ENCODE assay signal across 35 cellular contexts in the genomic region with DNA sequence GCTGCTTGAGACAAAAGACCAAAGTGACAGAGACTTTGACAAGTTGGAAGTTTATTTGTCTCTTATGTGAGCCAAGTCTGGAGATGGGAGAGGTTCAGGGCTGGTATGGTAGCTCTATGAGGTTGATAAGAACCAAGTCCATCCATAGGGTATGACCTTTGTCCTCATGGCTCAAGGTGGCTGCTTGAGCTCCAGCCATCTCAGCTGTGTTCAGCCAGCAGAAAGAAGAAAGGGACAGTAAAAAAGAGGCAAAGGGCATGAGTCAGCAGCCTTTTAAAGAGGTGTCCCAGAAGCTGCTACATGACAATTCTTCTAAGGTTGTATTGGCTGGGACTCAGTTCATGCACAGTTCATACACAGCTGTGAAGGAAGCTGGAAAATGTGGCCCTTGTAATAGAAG.
"Had no signal": no experiment of that assay in that cellular context is flagged by ENCODE, and none has a peak within 500 bp of the region (broad histone marks: within the 10 kb centered on the region; RNA-seq: fewer than 3 reads in every experiment).

No MANE protein-coding gene starts in this region.

- H3K4me1 Mint-ChIP-seq: activated CD4-positive, alpha-beta T cell treated with anti-CD3 and anti-CD28 coated beads for 36 hours; activated CD4-positive, alpha-beta T cell treated with anti-CD3 and anti-CD28 coated beads, Interleukin-2, amount 10 ng/mL, durations not matched to agents 24 days and 14 days; activated CD8-positive, alpha-beta memory T cell treated with anti-CD3 and anti-CD28 coated beads, Interleukin-2, amount 10 ng/mL, durations not matched to agents 7 days and 5 days; activated naive CD4-positive, alpha-beta T cell treated with anti-CD3 and anti-CD28 coated beads, Interleukin-2, amount 50 U/mL, for 24 hours; activated naive CD8-positive, alpha-beta T cell treated with anti-CD3 and anti-CD28 coated beads for 36 hours; activated naive CD8-positive, alpha-beta T cell treated with anti-CD3 and anti-CD28 coated beads, Interleukin-2, amount 50 U/mL, for 24 hours; T-cell had no signal

- H3K9me3 Mint-ChIP-seq: activated CD4-positive, alpha-beta memory T cell treated with anti-CD3 and anti-CD28 coated beads for 36 hours; activated CD4-positive, alpha-beta T cell treated with anti-CD3 and anti-CD28 coated beads, Interleukin-2, amount 10 ng/mL, durations not matched to agents 24 days and 14 days; activated naive CD4-positive, alpha-beta T cell treated with anti-CD3 and anti-CD28 coated beads for 36 hours; activated naive CD4-positive, alpha-beta T cell treated with anti-CD3 and anti-CD28 coated beads, Interleukin-2, amount 50 U/mL, for 24 hours; activated naive CD8-positive, alpha-beta T cell treated with anti-CD3 and anti-CD28 coated beads for 36 hours; activated naive CD8-positive, alpha-beta T cell treated with anti-CD3 and anti-CD28 coated beads, Interleukin-2, amount 50 U/mL, for 24 hours; activated T-helper 1 cell treated with anti-CD3 and anti-CD28 coated beads, Interleukin-12 subunit alpha, Interleukin-12 subunit beta, Interleukin-2, Interleukin-4 antibody, amounts not matched to agents 30 ng/mL and 10 ng/mL and 1 ng/mL, durations not matched to agents 14 hours and 24 hours and 36 hours; activated T-helper 2 cell treated with anti-CD3 and anti-CD28 coated beads, Interferon-gamma antibody, Interleukin-2, Interleukin-4, amounts not matched to agents 10 μg/mL and 5 μg/mL and 100 μg/mL, durations not matched to agents 14 hours and 24 hours and 36 hours; T-cell; T-helper 1 cell treated with Interleukin-12 subunit alpha and Interleukin-12 subunit beta and Interleukin-4 antibody, amounts not matched to agents 30 μg/mL and 1 μg/mL, for 36 hours; T-helper 2 cell treated with Interferon-gamma antibody and Interleukin-4, amounts not matched to agents 5 μg/mL and 100 μg/mL, for 36 hours had no signal

- H3K36me3 ChIP-seq: adrenal gland, colonic mucosa, esophagus muscularis mucosa, gastrocnemius medialis, heart left ventricle, WERI-Rb-1 had no signal

- H3K36me3 Mint-ChIP-seq: activated CD4-positive, alpha-beta memory T cell treated with anti-CD3 and anti-CD28 coated beads for 36 hours; activated CD8-positive, alpha-beta memory T cell treated with anti-CD3 and anti-CD28 coated beads, Interleukin-2, amount 10 ng/mL, durations not matched to agents 7 days and 5 days; activated naive CD4-positive, alpha-beta T cell treated with anti-CD3 and anti-CD28 coated beads, Interleukin-2, amount 50 U/mL, for 24 hours; activated naive CD8-positive, alpha-beta T cell treated with anti-CD3 and anti-CD28 coated beads for 36 hours; T-cell had no signal

- H3K4me3 Mint-ChIP-seq: activated CD4-positive, alpha-beta memory T cell treated with anti-CD3 and anti-CD28 coated beads for 36 hours; activated CD4-positive, alpha-beta T cell treated with anti-CD3 and anti-CD28 coated beads for 36 hours; activated CD4-positive, alpha-beta T cell treated with anti-CD3 and anti-CD28 coated beads, Interleukin-2, amount 10 ng/mL, durations not matched to agents 24 days and 14 days; activated CD8-positive, alpha-beta memory T cell treated with anti-CD3 and anti-CD28 coated beads, Interleukin-2, amount 10 ng/mL, durations not matched to agents 7 days and 5 days; activated CD8-positive, alpha-beta T cell treated with anti-CD3 and anti-CD28 coated beads, Interleukin-2, amount 10 ng/mL, durations not matched to agents 7 days and 5 days; activated naive CD4-positive, alpha-beta T cell treated with anti-CD3 and anti-CD28 coated beads for 36 hours; activated naive CD4-positive, alpha-beta T cell treated with anti-CD3 and anti-CD28 coated beads, Interleukin-2, amount 50 U/mL, for 24 hours; activated naive CD8-positive, alpha-beta T cell treated with anti-CD3 and anti-CD28 coated beads for 36 hours; activated naive CD8-positive, alpha-beta T cell treated with anti-CD3 and anti-CD28 coated beads, Interleukin-2, amount 50 U/mL, for 24 hours; activated T-helper 1 cell treated with anti-CD3 and anti-CD28 coated beads, Interleukin-12 subunit alpha, Interleukin-12 subunit beta, Interleukin-2, Interleukin-4 antibody, amounts not matched to agents 30 ng/mL and 10 ng/mL and 1 ng/mL, durations not matched to agents 14 hours and 24 hours and 36 hours; T-cell; T-helper 1 cell treated with Interleukin-12 subunit alpha and Interleukin-12 subunit beta and Interleukin-4 antibody, amounts not matched to agents 30 μg/mL and 1 μg/mL, for 36 hours; T-helper 2 cell treated with Interferon-gamma antibody and Interleukin-4, amounts not matched to agents 5 μg/mL and 100 μg/mL, for 36 hours had no signal

- DNase-seq: activated CD4-positive, alpha-beta memory T cell treated with anti-CD3 and anti-CD28 coated beads for 36 hours; activated CD4-positive, alpha-beta T cell treated with anti-CD3 and anti-CD28 coated beads for 36 hours; activated CD4-positive, alpha-beta T cell treated with anti-CD3 and anti-CD28 coated beads, Interleukin-2, amount 10 ng/mL, durations not matched to agents 24 days and 14 days; activated CD4-positive, CD25-positive, alpha-beta regulatory T cell; activated CD4-positive, CD25-positive, alpha-beta regulatory T cell treated with anti-CD3 and anti-CD28 coated beads, Interleukin-2, amount 50 U/mL, for 72 hours; activated CD8-positive, alpha-beta memory T cell treated with anti-CD3 and anti-CD28 coated beads, Interleukin-2, amount 10 ng/mL, durations not matched to agents 7 days and 5 days; activated CD8-positive, alpha-beta memory T cell treated with anti-CD3 and anti-CD28 coated beads, Interleukin-2, amount 50 U/mL, for 4 hours; activated CD8-positive, alpha-beta T cell treated with anti-CD3 and anti-CD28 coated beads, Interleukin-2, amount 10 ng/mL, durations not matched to agents 7 days and 5 days; activated effector memory CD4-positive, alpha-beta T cell treated with anti-CD3 and anti-CD28 coated beads, Interleukin-2, amount 50 U/mL, for 16 hours; activated naive CD4-positive, alpha-beta T cell treated with anti-CD3 and anti-CD28 coated beads for 36 hours; activated naive CD8-positive, alpha-beta T cell treated with anti-CD3 and anti-CD28 coated beads for 36 hours; activated naive CD8-positive, alpha-beta T cell treated with anti-CD3 and anti-CD28 coated beads, Interleukin-2, amount 50 U/mL, for 24 hours; activated T-cell treated with anti-CD3 and anti-CD28 coated beads, Interleukin-2, amount 50 U/mL, for 1 hour; activated T-cell treated with anti-CD3 and anti-CD28 coated beads, Interleukin-2, amount 50 U/mL, for 48 hours; adrenal gland; amygdala; aorta; body of pancreas; central memory CD4-positive, alpha-beta T cell; cerebellar nuclear complex; colonic mucosa; effector CD8-positive, alpha-beta T cell; foreskin keratinocyte; gastrocnemius medialis; glutamatergic neuron; heart left ventricle; T-cell; T1000; WERI-Rb-1 had no signal

- H3K4me3 ChIP-seq: adrenal gland, body of pancreas, colonic mucosa, esophagus muscularis mucosa, gastrocnemius medialis, heart left ventricle had no signal

- H3K9me3 ChIP-seq: adrenal gland, body of pancreas, colonic mucosa, esophagus muscularis mucosa, gastrocnemius medialis, heart left ventricle had no signal

- ATAC-seq: activated CD4-positive, alpha-beta T cell treated with anti-CD3 and anti-CD28 coated beads for 36 hours; activated CD8-positive, alpha-beta memory T cell treated with anti-CD3 and anti-CD28 coated beads, Interleukin-2, amount 10 ng/mL, durations not matched to agents 7 days and 5 days; activated CD8-positive, alpha-beta T cell treated with anti-CD3 and anti-CD28 coated beads, Interleukin-2, amount 10 ng/mL, durations not matched to agents 7 days and 5 days; activated naive CD8-positive, alpha-beta T cell treated with anti-CD3 and anti-CD28 coated beads, Interleukin-2, amount 50 U/mL, for 24 hours; body of pancreas; foreskin keratinocyte; gastrocnemius medialis; heart left ventricle; T-cell had no signal

- H3K27ac Mint-ChIP-seq: activated CD4-positive, alpha-beta memory T cell treated with anti-CD3 and anti-CD28 coated beads for 36 hours; activated CD4-positive, alpha-beta T cell treated with anti-CD3 and anti-CD28 coated beads for 36 hours; activated CD4-positive, alpha-beta T cell treated with anti-CD3 and anti-CD28 coated beads, Interleukin-2, amount 10 ng/mL, durations not matched to agents 24 days and 14 days; activated CD8-positive, alpha-beta memory T cell treated with anti-CD3 and anti-CD28 coated beads, Interleukin-2, amount 10 ng/mL, durations not matched to agents 7 days and 5 days; activated CD8-positive, alpha-beta T cell treated with anti-CD3 and anti-CD28 coated beads, Interleukin-2, amount 10 ng/mL, durations not matched to agents 7 days and 5 days; activated naive CD4-positive, alpha-beta T cell treated with anti-CD3 and anti-CD28 coated beads for 36 hours; activated naive CD4-positive, alpha-beta T cell treated with anti-CD3 and anti-CD28 coated beads, Interleukin-2, amount 50 U/mL, for 24 hours; activated naive CD8-positive, alpha-beta T cell treated with anti-CD3 and anti-CD28 coated beads for 36 hours; activated naive CD8-positive, alpha-beta T cell treated with anti-CD3 and anti-CD28 coated beads, Interleukin-2, amount 50 U/mL, for 24 hours; activated T-helper 1 cell treated with anti-CD3 and anti-CD28 coated beads, Interleukin-12 subunit alpha, Interleukin-12 subunit beta, Interleukin-2, Interleukin-4 antibody, amounts not matched to agents 30 ng/mL and 10 ng/mL and 1 ng/mL, durations not matched to agents 14 hours and 24 hours and 36 hours; activated T-helper 2 cell treated with anti-CD3 and anti-CD28 coated beads, Interferon-gamma antibody, Interleukin-2, Interleukin-4, amounts not matched to agents 10 μg/mL and 5 μg/mL and 100 μg/mL, durations not matched to agents 14 hours and 24 hours and 36 hours; T-cell; T-helper 1 cell treated with Interleukin-12 subunit alpha and Interleukin-12 subunit beta and Interleukin-4 antibody, amounts not matched to agents 30 μg/mL and 1 μg/mL, for 36 hours; T-helper 2 cell treated with Interferon-gamma antibody and Interleukin-4, amounts not matched to agents 5 μg/mL and 100 μg/mL, for 36 hours had no signal

- H3K27ac ChIP-seq: adrenal gland, body of pancreas, colonic mucosa, esophagus muscularis mucosa, foreskin keratinocyte, gastrocnemius medialis, heart left ventricle, WERI-Rb-1 had no signal

- H3K27me3 ChIP-seq: adrenal gland, body of pancreas, colonic mucosa had no signal

- H3K4me1 ChIP-seq: adrenal gland, body of pancreas, colonic mucosa, esophagus muscularis mucosa, foreskin keratinocyte, gastrocnemius medialis had no signal
